ENCODE assay signal across 20 cellular contexts in the genomic region with DNA sequence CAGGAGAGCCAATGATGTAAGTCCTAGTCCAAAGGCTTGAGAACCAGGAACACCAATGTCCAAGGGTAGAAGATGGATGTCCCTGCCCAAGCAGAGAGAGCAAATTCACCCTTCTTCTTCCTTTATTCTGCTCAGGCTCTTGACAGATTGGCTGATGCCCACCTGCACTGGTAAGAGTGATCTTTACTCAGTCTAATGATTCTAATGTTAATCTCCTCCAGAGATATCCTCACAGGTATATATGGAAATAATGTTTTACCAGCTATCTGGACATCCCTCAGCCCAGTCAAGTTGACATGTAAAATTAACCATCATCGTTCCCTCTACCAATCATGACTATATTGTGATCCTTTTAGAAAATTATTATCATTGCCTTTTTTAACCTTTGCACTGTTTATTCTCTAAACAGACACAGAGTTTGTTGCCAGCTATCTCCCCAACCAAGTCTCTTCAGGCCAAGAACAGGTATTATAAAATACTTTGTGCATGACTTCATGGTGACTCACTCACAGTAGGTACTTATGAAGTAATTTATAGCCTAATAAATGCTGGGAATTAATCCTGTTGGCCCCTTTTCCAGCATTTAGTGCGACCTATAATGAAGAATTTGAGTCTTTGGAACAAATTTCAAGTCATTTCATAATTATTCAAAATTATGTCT. TPM values are rescaled to one million over a fixed set of nuclear protein-coding genes. Genes with fewer than 3 reads are reported as not detected.
DNase-seq lines count a peak whose midpoint lies in the region; TF ChIP-seq lines count a peak whose summit lies in the region.
"Had no signal": no experiment of that assay in that cellular context is flagged by ENCODE, and none has a peak within 500 bp of the region (broad histone marks: within the 10 kb centered on the region; RNA-seq: fewer than 3 reads in every experiment).

No MANE protein-coding gene starts in this region.

- TF ChIP-seq CTCF in suprapubic skin (IDR thresholded peaks at IDR 0.05), result no peak

- peak; percentile 62 for DNase-seq in A172 (ENCODE audit: low spot score)
- peak; percentile 12 for DNase-seq in LoVo (ENCODE audit: low spot score)
- DNase-seq in astrocyte of the hippocampus (ENCODE audit: low read depth, low spot score), result peak; percentile 20
- DNase-seq in kidney tubule cell (ENCODE audit: low spot score), result peak; percentile 75
- DNase-seq in suprapubic skin (ENCODE audit: low spot score in 2 of 2), result no peak
- no peak for DNase-seq in EL
- DNase-seq in NOMO-1 (lab: John Stamatoyannopoulos, UW; ENCODE audit: unreplicated experiment in 2 of 2), result no peak
- DNase-seq in NCI-H1694 (lab: John Stamatoyannopoulos, UW), result no peak
- DNase-seq: activated CD4-positive, alpha-beta T cell treated with anti-CD3 and anti-CD28 coated beads, Interleukin-2, amount 50 U/mL, for 1 hour; GDM1; MM.1S; NCI-H187; NCI-H345; NK-92 treated with Interleukin-12 subunit alpha and Interleukin-12 subunit beta, amount 100 ng/mL, for 24 hours; sigmoid colon; upper lobe of left lung; WERI-Rb-1 had no signal

- TF ChIP-seq EP300 in suprapubic skin (IDR thresholded peaks at IDR 0.05), result no peak

- H3K27ac ChIP-seq in suprapubic skin, result no peak overlapping the region
- H3K27ac ChIP-seq: ascending aorta; BLaER1 treated with 17β-estradiol and CSF1 and Interleukin-3, amounts not matched to agents 10 nM and 100 nM; sigmoid colon; SK-N-MC; upper lobe of left lung; WERI-Rb-1 had no signal

- H3K4me3 ChIP-seq in suprapubic skin, result no peak overlapping the region
- H3K4me3 ChIP-seq: ascending aorta; BLaER1 treated with 17β-estradiol and CSF1 and Interleukin-3, amounts not matched to agents 10 nM and 100 nM; sigmoid colon; SK-N-MC; upper lobe of left lung had no signal

- no peaks in the 10 kb centered on the region for H3K27me3 ChIP-seq in suprapubic skin
- H3K27me3 ChIP-seq: ascending aorta; BLaER1 treated with 17β-estradiol and CSF1 and Interleukin-3, amounts not matched to agents 10 nM and 100 nM; sigmoid colon; upper lobe of left lung had no signal

- H3K4me1 ChIP-seq in suprapubic skin, result peaks cover 30% of the 10 kb centered on the region
- H3K4me1 ChIP-seq: ascending aorta, sigmoid colon, upper lobe of left lung had no signal

- no peaks in the 10 kb centered on the region for H3K9me3 ChIP-seq in suprapubic skin
- H3K9me3 ChIP-seq: ascending aorta; BLaER1 treated with 17β-estradiol and CSF1 and Interleukin-3, amounts not matched to agents 10 nM and 100 nM; sigmoid colon; upper lobe of left lung had no signal

- no peak for TF ChIP-seq POLR2A in suprapubic skin (IDR thresholded peaks at IDR 0.05)

- H3K36me3 ChIP-seq in suprapubic skin, result no peaks in the 10 kb centered on the region
- H3K36me3 ChIP-seq: ascending aorta; BLaER1 treated with 17β-estradiol and CSF1 and Interleukin-3, amounts not matched to agents 10 nM and 100 nM; sigmoid colon; upper lobe of left lung; WERI-Rb-1 had no signal

- 43% methylated on average over 2 of the region's 2 CpGs for WGBS in suprapubic skin

RNA-seq across cellular contexts. Expression of a gene that starts 26.2 kb away (rescaled TPM):
- 0.36 TPM in 1 of 2 replicates, not detected in the other for total RNA-seq in A172 (2014; rRNA removed; shearing (Covaris generic))
- 10 to 100 TPM; 10.2 to 24.7 (median 19.2) TPM for total RNA-seq in suprapubic skin

Comparison
In these comparisons a context has a peak if more than half of its experiments do, and no peak if none do; other contexts are left out.
1. DNase-seq: peak in A172 (single experiment), LoVo (single experiment), astrocyte of the hippocampus (single experiment) and kidney tubule cell (single experiment); none in suprapubic skin (0 of 2), EL (single experiment), NOMO-1 (0 of 2) and NCI-H1694 (single experiment).